In genomic region chr1:151254217-151255213, GRCh38 we compare ENCODE assay signal across 1 cellular context.
TF ChIP-seq lines count a peak whose summit lies in the region.

Gene PSMD4, plus strand, starts transcription at chr1:151254734. Its CDS starts 49 bp downstream, at chr1:151254783.

TF ChIP-seq in HepG2, 621 proteins besides CTCF, POLR2A, EP300 and RAD21 (continued from another document and continues in another):
- no peak for TF ChIP-seq ZNF407 (CRISPR knock-in tag; IDR thresholded peaks at IDR 0.05; ENCODE audit: not compliant biosample characterization)
- TF ChIP-seq SMAD1 (CRISPR knock-in tag; IDR thresholded peaks at IDR 0.05; ENCODE audit: borderline replicate concordance, low read depth) = 0 out of 2 replicates have a peak, but pooled peaks have one; percentile 19
- no peak for TF ChIP-seq ZMAT3 (CRISPR knock-in tag; conservative IDR thresholded peaks at IDR 0.05)
- no peak for TF ChIP-seq SRF (IDR thresholded peaks at IDR 0.05; ENCODE audit: low read depth, low read length)
- TF ChIP-seq FOSL2 (CRISPR knock-in tag; IDR thresholded peaks at IDR 0.05) = no peak; the same call in 1 of the 2 replicates
- TF ChIP-seq HOXA5 (CRISPR knock-in tag; IDR thresholded peaks at IDR 0.05) = no peak
- 0 out of 2 replicates have a peak, but pooled peaks have one; percentile 64 for TF ChIP-seq ZNF430 (CRISPR knock-in tag; IDR thresholded peaks at IDR 0.05)
- TF ChIP-seq ZFP82 (CRISPR knock-in tag; IDR thresholded peaks at IDR 0.05; ENCODE audit: borderline replicate concordance) = peak; percentile 61; the same call in 1 of the 2 replicates
- no peak for TF ChIP-seq ZNF180 (CRISPR knock-in tag; IDR thresholded peaks at IDR 0.05; ENCODE audit: borderline replicate concordance, low read depth)
- TF ChIP-seq ZNF878 (CRISPR knock-in tag; IDR thresholded peaks at IDR 0.05) = 0 out of 2 replicates have a peak, but pooled peaks have one; percentile 41
- TF ChIP-seq HNRNPLL (IDR thresholded peaks at IDR 0.05; ENCODE audit: low read depth, low read length, poor library complexity, severe bottlenecking) = peak; percentile 25
- 0 out of 2 replicates have a peak, but pooled peaks have one; percentile 60 for TF ChIP-seq POLR2AphosphoS2 (IDR thresholded peaks at IDR 0.05; ENCODE audit: low read depth, low read length)
- TF ChIP-seq STAT6 (CRISPR knock-in tag; IDR thresholded peaks at IDR 0.05; ENCODE audit: borderline replicate concordance) = no peak
- no peak for TF ChIP-seq U2AF1 (optimal IDR thresholded peaks at IDR 0.05; ENCODE audit: low read depth, low read length)
- TF ChIP-seq ZSCAN25 (CRISPR knock-in tag; IDR thresholded peaks at IDR 0.05) = no peak
- TF ChIP-seq ZNF615 (CRISPR knock-in tag; IDR thresholded peaks at IDR 0.05; ENCODE audit: borderline replicate concordance) = no peak
- no peak for TF ChIP-seq PCBP1 (IDR thresholded peaks at IDR 0.05; ENCODE audit: borderline replicate concordance, low read depth, low read length)
- TF ChIP-seq MNT (IDR thresholded peaks at IDR 0.05) = peak; percentile 49; the same call in 1 of the 2 replicates
- TF ChIP-seq ZNF619 (CRISPR knock-in tag; IDR thresholded peaks at IDR 0.05) = peak; percentile 36; the same call in 1 of the 2 replicates
- TF ChIP-seq KLF15 (CRISPR knock-in tag; IDR thresholded peaks at IDR 0.05; ENCODE audit: borderline replicate concordance) = no peak
- TF ChIP-seq GATAD1 (CRISPR knock-in tag; IDR thresholded peaks at IDR 0.05) = peak; percentile 94
- no peak for TF ChIP-seq NCOR1 (IDR thresholded peaks at IDR 0.05; ENCODE audit: borderline replicate concordance, low read length)
- 0 out of 2 replicates have a peak, but pooled peaks have one; percentile 25 for TF ChIP-seq KDM4B (CRISPR knock-in tag; IDR thresholded peaks at IDR 0.05)
- peak; percentile 98 for TF ChIP-seq THAP11 (CRISPR knock-in tag; IDR thresholded peaks at IDR 0.05)
- no peak for TF ChIP-seq FOXO4 (CRISPR knock-in tag; conservative IDR thresholded peaks at IDR 0.05)
- TF ChIP-seq ZNF138 (CRISPR knock-in tag; IDR thresholded peaks at IDR 0.05; ENCODE audit: low read depth) = no peak
- no peak for TF ChIP-seq NFATC3 (CRISPR knock-in tag; IDR thresholded peaks at IDR 0.05)
- TF ChIP-seq ELF1 (CRISPR knock-in tag; IDR thresholded peaks at IDR 0.05) = peak; percentile 99
- TF ChIP-seq ZNF644 (CRISPR knock-in tag; IDR thresholded peaks at IDR 0.05; ENCODE audit: low read depth) = no peak
- no peak for TF ChIP-seq ZBTB42 (CRISPR knock-in tag; IDR thresholded peaks at IDR 0.05)
- no peak for TF ChIP-seq ZNF564 (CRISPR knock-in tag; IDR thresholded peaks at IDR 0.05)
- TF ChIP-seq MED1 (CRISPR knock-in tag; IDR thresholded peaks at IDR 0.05) = peak; percentile 44
- TF ChIP-seq PRPF4 (IDR thresholded peaks at IDR 0.05; ENCODE audit: low read depth, low read length, poor library complexity, severe bottlenecking) = no peak
- no peak for TF ChIP-seq SMC3 (IDR thresholded peaks at IDR 0.05; ENCODE audit: low read length)
- TF ChIP-seq ZNF276 (CRISPR knock-in tag; IDR thresholded peaks at IDR 0.05; ENCODE audit: low read depth) = no peak
- no peak; the same call in 1 of the 2 replicates for TF ChIP-seq MIXL1 (CRISPR knock-in tag; IDR thresholded peaks at IDR 0.05)
- peak; percentile 78 for TF ChIP-seq CHD2 (IDR thresholded peaks at IDR 0.05; ENCODE audit: low read depth, low read length)
- TF ChIP-seq TBX2 (CRISPR knock-in tag; IDR thresholded peaks at IDR 0.05; ENCODE audit: borderline replicate concordance) = peak; percentile 71
- peak; percentile 67; the same call in 1 of the 2 replicates for TF ChIP-seq BORCS8-MEF2B (CRISPR knock-in tag; IDR thresholded peaks at IDR 0.05)
- 0 out of 2 replicates have a peak, but pooled peaks have one; percentile 16 for TF ChIP-seq PITX1 (CRISPR knock-in tag; IDR thresholded peaks at IDR 0.05)
- peak; percentile 67; the same call in 1 of the 2 replicates for TF ChIP-seq REL (CRISPR knock-in tag; conservative IDR thresholded peaks at IDR 0.05)
- no peak for TF ChIP-seq BCL3 (CRISPR knock-in tag; IDR thresholded peaks at IDR 0.05)
- TF ChIP-seq ZNF660 (CRISPR knock-in tag; IDR thresholded peaks at IDR 0.05; ENCODE audit: borderline replicate concordance, low read depth) = no peak
- TF ChIP-seq SNAPC5 (CRISPR knock-in tag; IDR thresholded peaks at IDR 0.05; ENCODE audit: borderline replicate concordance) = no peak
